ENCODE assay signal across 2 cellular contexts in genomic region chr7:134699871-134700270, GRCh38.
TF ChIP-seq lines count a peak whose summit lies in the region.

No MANE protein-coding gene starts in this region.

TF ChIP-seq in GM23338, 12 proteins besides CTCF, POLR2A, EP300 and RAD21:
- TF ChIP-seq REST (IDR thresholded peaks at IDR 0.05; ENCODE audit: unreplicated experiment): no peak
- no peak for TF ChIP-seq ZNF331 (CRISPR knock-in tag; IDR thresholded peaks at IDR 0.05; ENCODE audit: low read depth)

TF ChIP-seq in H1, 55 proteins besides CTCF, POLR2A, EP300 and RAD21:
- no peak for TF ChIP-seq CHD7 (IDR thresholded peaks at IDR 0.05; ENCODE audit: insufficient replicate concordance, low read length)
- no peak for TF ChIP-seq ATF2 (IDR thresholded peaks at IDR 0.05; ENCODE audit: low read length)
- no peak for TF ChIP-seq CHD2 (IDR thresholded peaks at IDR 0.05; ENCODE audit: low read length)
- TF ChIP-seq SIX5 (IDR thresholded peaks at IDR 0.05; ENCODE audit: low read depth, low read length): no peak
